Comparison of ENCODE assay signal across 11 cellular contexts in the genomic region with DNA sequence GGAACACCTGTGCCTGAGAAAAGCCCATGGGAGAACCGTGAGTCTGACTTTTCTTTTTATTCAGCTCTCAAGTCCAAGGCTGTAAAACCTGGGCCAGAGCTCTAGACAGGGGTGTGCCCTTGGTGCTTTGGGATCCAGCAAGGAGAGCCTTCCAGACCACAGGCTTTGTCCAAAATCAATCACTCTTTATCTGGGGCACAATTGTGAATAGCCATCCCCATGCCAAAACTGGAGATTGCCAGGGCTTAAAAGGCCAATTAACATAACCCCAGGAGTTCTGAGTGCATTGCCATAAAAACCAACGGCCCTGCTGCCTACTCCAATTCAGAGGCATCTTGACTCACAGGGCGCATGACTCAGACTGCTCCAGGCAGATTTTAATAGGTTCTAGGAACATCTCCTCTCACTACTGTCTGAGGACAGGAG.
DNase-seq lines count a peak whose midpoint lies in the region; ATAC-seq, FAIRE-seq and TF ChIP-seq lines count a peak whose summit lies in the region.
"Had no signal": no experiment of that assay in that cellular context is flagged by ENCODE, and none has a peak within 500 bp of the region (broad histone marks: within the 10 kb centered on the region; RNA-seq: fewer than 3 reads in every experiment).

No MANE protein-coding gene starts in this region.

- no peak overlapping the region for H2BK5ac ChIP-seq in neuronal stem cell (ENCODE audit: low read length)

- no peaks in the 10 kb centered on the region for H3K9me3 Mint-ChIP-seq in T-helper 2 cell treated with Interferon-gamma antibody and Interleukin-4, amounts not matched to agents 5 μg/mL and 100 μg/mL, for 36 hours

- H3K4me3 Mint-ChIP-seq in T-helper 2 cell treated with Interferon-gamma antibody and Interleukin-4, amounts not matched to agents 5 μg/mL and 100 μg/mL, for 36 hours = no peak overlapping the region

- FAIRE-seq in pancreas (lab: Jason Lieb, UNC) = no peak

- peak; percentile 62 for DNase-seq in GM04504 (ENCODE audit: low read depth)
- peak; percentile 25 for DNase-seq in NCI-H2171 (lab: John Stamatoyannopoulos, UW)
- DNase-seq in cerebellar cortex (ENCODE audit: low spot score) = peak; percentile 12
- peak in 2 of 6 donors; percentile 26 to 27 for DNase-seq in pancreas
- no peak for DNase-seq in neuronal stem cell (ENCODE audit: low spot score)
- no peak for DNase-seq in T-helper 9 cell
- DNase-seq in SK-N-DZ (ENCODE audit: low spot score) = no peak
- no peak for DNase-seq in T-helper 2 cell treated with Interferon-gamma antibody and Interleukin-4, amounts not matched to agents 5 μg/mL and 100 μg/mL, for 36 hours (ENCODE audit: low spot score)
- DNase-seq: NCI-H774, retina had no signal

- no peaks in the 10 kb centered on the region for H3K79me1 ChIP-seq in neuronal stem cell (ENCODE audit: low read depth, low read length)

- H2BK120ac ChIP-seq in neuronal stem cell (ENCODE audit: low read depth, low read length) = no peak overlapping the region

- H3K27ac Mint-ChIP-seq in T-helper 2 cell treated with Interferon-gamma antibody and Interleukin-4, amounts not matched to agents 5 μg/mL and 100 μg/mL, for 36 hours = no peak overlapping the region

- H3K9me3 ChIP-seq in pancreas = no peaks in the 10 kb centered on the region
- no peaks in the 10 kb centered on the region for H3K9me3 ChIP-seq in neuronal stem cell (replicated peaks in 1 of 2; ENCODE audit: control insufficient read depth in 2 of 2, insufficient read depth in 1 of 2, low read depth in 1 of 2, low read length in 2 of 2)
- H3K9me3 ChIP-seq: heart left ventricle had no signal

- ATAC-seq in pancreas = peak; percentile 47 to 86 (median 53)

- no peak overlapping the region for H3K4me2 ChIP-seq in neuronal stem cell (ENCODE audit: insufficient read depth, low read length, poor library complexity, severe bottlenecking)

- no peak overlapping the region for H4K91ac ChIP-seq in neuronal stem cell (ENCODE audit: low read depth, low read length, poor library complexity)

- H3K9ac ChIP-seq in neuronal stem cell (ENCODE audit: low read depth, low read length, poor library complexity) = no peak overlapping the region

- H2BK12ac ChIP-seq in neuronal stem cell (ENCODE audit: low read length) = no peak overlapping the region

- H3K36me3 ChIP-seq in pancreas (no peaks in the 10 kb centered on the region), neuronal stem cell (replicated peaks in 1 of 2; ENCODE audit: control insufficient read depth in 2 of 2, insufficient read depth in 2 of 2, low read length in 2 of 2) (no peaks in the 10 kb centered on the region)
- H3K36me3 ChIP-seq: heart left ventricle had no signal

- TF ChIP-seq CTCF in pancreas (IDR thresholded peaks at IDR 0.05) = no peak

- intact Hi-C loops in pancreas (cut with DNase I) = no loop called here

- H3K4ac ChIP-seq in neuronal stem cell (ENCODE audit: low read length) = no peak overlapping the region

- no peak overlapping the region for H3K23ac ChIP-seq in neuronal stem cell (ENCODE audit: low read depth, low read length, poor library complexity)

- peaks cover 8% of the 10 kb centered on the region for H3K27me3 Mint-ChIP-seq in T-helper 2 cell treated with Interferon-gamma antibody and Interleukin-4, amounts not matched to agents 5 μg/mL and 100 μg/mL, for 36 hours (ENCODE audit: low read depth)

- WGBS in pancreas, 2 donors = 40 to 53% methylated on average over 3 of the region's 3 CpGs
- no CpG with 5 or more reads among the region's 3 CpGs for WGBS in neuronal stem cell (ENCODE audit: extremely low coverage in 2 of 2, insufficient read length in 2 of 2, insufficient replicate concordance in 1 of 2), 2 donors

- H3K4me1 Mint-ChIP-seq in T-helper 2 cell treated with Interferon-gamma antibody and Interleukin-4, amounts not matched to agents 5 μg/mL and 100 μg/mL, for 36 hours (ENCODE audit: low read depth) = no peaks in the 10 kb centered on the region

- H3K27ac ChIP-seq in pancreas (no peak overlapping the region), neuronal stem cell (replicated peaks; ENCODE audit: low read length) (no peak overlapping the region)
- H3K27ac ChIP-seq: heart left ventricle had no signal

- H4K8ac ChIP-seq in neuronal stem cell (ENCODE audit: low read depth, low read length) = no peak overlapping the region

- H3K4me3 ChIP-seq in pancreas = no peak overlapping the region
- H3K4me3 ChIP-seq in neuronal stem cell (ENCODE audit: low read length in 2 of 2) = no peak overlapping the region
- H3K4me3 ChIP-seq: heart left ventricle had no signal

- no peak overlapping the region for H2AK5ac ChIP-seq in neuronal stem cell (ENCODE audit: low read depth, low read length)

- H3K18ac ChIP-seq in neuronal stem cell (ENCODE audit: low read length) = no peak overlapping the region

- H2BK15ac ChIP-seq in neuronal stem cell (ENCODE audit: low read length) = no peak overlapping the region

- no peak overlapping the region for H3K14ac ChIP-seq in neuronal stem cell (ENCODE audit: low read length)

- no peaks in the 10 kb centered on the region for H3K36me3 Mint-ChIP-seq in T-helper 2 cell treated with Interferon-gamma antibody and Interleukin-4, amounts not matched to agents 5 μg/mL and 100 μg/mL, for 36 hours (ENCODE audit: low read depth)

- H3K4me1 ChIP-seq in pancreas (no peaks in the 10 kb centered on the region), neuronal stem cell (ENCODE audit: control insufficient read depth in 2 of 2, insufficient read depth in 1 of 2, low read depth in 1 of 2, low read length in 2 of 2) (no peaks in the 10 kb centered on the region)

- no peak overlapping the region for H2AFZ ChIP-seq in neuronal stem cell (ENCODE audit: low read length)

- H3K27me3 ChIP-seq in pancreas (no peaks in the 10 kb centered on the region), neuronal stem cell (ENCODE audit: control insufficient read depth in 3 of 3, insufficient read depth in 3 of 3, low read depth in 1 of 3, low read length in 3 of 3) (peaks cover 0 to 3% (median 0%) of the 10 kb centered on the region in 3 experiments)
- H3K27me3 ChIP-seq: heart left ventricle had no signal

Comparison
In these comparisons a context has a peak if more than half of its experiments do, and no peak if none do; other contexts are left out.
1. DNase-seq: peak in GM04504 (single experiment), NCI-H2171 (single experiment) and cerebellar cortex (single experiment); none in neuronal stem cell (single experiment), T-helper 9 cell (single experiment), SK-N-DZ (single experiment) and T-helper 2 cell treated with Interferon-gamma antibody and Interleukin-4, amounts not matched to agents 5 μg/mL and 100 μg/mL, for 36 hours (single experiment).